Comparison of ENCODE assay signal across 8 cellular contexts in the genomic region with DNA sequence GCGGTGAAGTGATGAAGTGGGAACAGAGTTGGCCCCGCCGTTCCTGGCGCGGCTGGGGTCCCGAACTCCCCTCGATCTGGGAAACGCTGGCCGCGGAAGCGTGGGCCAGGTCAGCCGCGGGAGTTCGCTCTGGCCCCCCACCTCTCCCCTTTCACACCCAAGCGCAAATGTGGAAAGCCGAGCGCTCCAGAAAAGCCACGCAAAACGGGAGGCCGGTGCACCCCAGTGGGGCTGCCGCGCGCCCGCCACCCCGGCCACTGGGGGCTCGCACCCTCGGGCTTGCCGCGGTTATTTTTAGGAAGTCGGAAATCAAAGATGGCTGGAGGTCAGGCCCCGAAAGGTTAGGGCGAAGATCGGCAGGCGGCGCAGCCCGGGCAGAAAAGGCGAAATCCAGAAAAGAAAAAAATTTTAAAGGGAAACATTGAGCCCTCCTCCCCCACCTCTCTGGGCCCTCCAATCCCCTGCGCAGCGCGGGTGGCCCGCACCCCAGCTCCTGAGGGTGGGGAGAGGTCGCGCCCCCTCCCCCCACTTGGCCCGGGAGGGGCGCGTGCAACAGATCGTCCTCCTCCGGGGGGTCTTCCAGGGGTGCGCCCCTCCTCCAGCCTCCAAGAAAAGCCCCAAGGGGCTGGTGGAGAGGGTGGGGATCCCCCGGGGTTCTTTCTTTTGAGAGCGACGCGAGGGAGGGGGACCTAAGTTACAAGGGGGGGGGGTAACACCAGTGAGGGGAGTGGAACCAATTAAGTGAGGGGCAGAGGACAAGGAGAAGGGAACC. TPM values are rescaled to one million over a fixed set of nuclear protein-coding genes. Genes with fewer than 3 reads are reported as not detected.
DNase-seq lines count a peak whose midpoint lies in the region; ATAC-seq and TF ChIP-seq lines count a peak whose summit lies in the region.

No MANE protein-coding gene starts in this region.

- TF ChIP-seq CTCF in GM10266 (IDR thresholded peaks at IDR 0.05; ENCODE audit: control insufficient read depth, insufficient read depth, low read depth, missing control alignments) (no peak), RWPE2 (IDR thresholded peaks at IDR 0.05; ENCODE audit: poor library complexity, severe bottlenecking) (peak; percentile 70), foreskin fibroblast (IDR thresholded peaks at IDR 0.05; ENCODE audit: low read depth, low read length) (peak; percentile 21), omental fat pad (IDR thresholded peaks at IDR 0.05) (no peak)

- no peaks in the 10 kb centered on the region for H3K36me3 ChIP-seq in RWPE2 (ENCODE audit: low read depth)

- ATAC-seq in RWPE2 (ENCODE audit: low read depth) (peak; percentile 10; the same call in 1 of the 3 replicates), sciatic nerve (peak; percentile 10), HG02852 (IDR thresholded peaks at IDR 0.05; ENCODE audit: unreplicated experiment) (no peak), omental fat pad (ENCODE audit: low FRiP score) (no peak)

- no peak overlapping the region for H3K27ac ChIP-seq in RWPE2 (ENCODE audit: poor library complexity, severe bottlenecking)

- no peaks in the 10 kb centered on the region for H3K9me3 ChIP-seq in RWPE2 (ENCODE audit: severe bottlenecking)

- H3K27me3 ChIP-seq in RWPE2 (ENCODE audit: insufficient read depth, poor library complexity, severe bottlenecking), result no peaks in the 10 kb centered on the region

- H3K4me1 ChIP-seq in RWPE2 (ENCODE audit: insufficient read depth, poor library complexity, severe bottlenecking), result peaks cover 6% of the 10 kb centered on the region

- peak overlapping the region; percentile 44 for H3K4me3 ChIP-seq in RWPE2 (ENCODE audit: severe bottlenecking)
- peak overlapping the region; percentile 58 to 64 for H3K4me3 ChIP-seq in foreskin fibroblast (ENCODE audit: low read depth in 1 of 2, low read length in 2 of 2)

- DNase-seq in GM10266 (ENCODE audit: extremely low spot score) (peak; percentile 32), RWPE2 (ENCODE audit: low spot score) (no peak), foreskin fibroblast (peak in 1 of 2 donors; percentile 56), sciatic nerve (ENCODE audit: low spot score) (no peak), NCI-H2029 treated with DMSO at 0.1 percent for 48 hours (lab: John Stamatoyannopoulos, UW) (no peak), omental fat pad (ENCODE audit: low spot score) (no peak), globus pallidus (ENCODE audit: low spot score) (no peak)

- intact Hi-C loops in sciatic nerve (cut with DNase I), result no loop called here

RNA-seq across cellular contexts. Expression of gene SALL4, which starts 0.9 kb away (rescaled TPM):
- total RNA-seq in sciatic nerve, result 2.6 TPM
- under 1 TPM in 3 of 4 donors, not detected in 1; 0.09 to 0.24 (median 0.19) TPM for total RNA-seq in omental fat pad

RNA-seq across cellular contexts. Expression of gene ATP9A, which starts 33.2 kb away (rescaled TPM):
- total RNA-seq in sciatic nerve, result 42.8 TPM
- total RNA-seq in omental fat pad, result 100 to 1,000 TPM in 1 of 4 donors, 10 to 100 TPM in 3; 16.7 to 129 (median 55.0) TPM

Comparison
In these comparisons a context has a peak if more than half of its experiments do, and no peak if none do; other contexts are left out.
1. CTCF ChIP-seq: peak in RWPE2 (single experiment) and foreskin fibroblast (single experiment); none in GM10266 (single experiment) and omental fat pad (0 of 3).
2. ATAC-seq: peak in RWPE2 (single experiment) and sciatic nerve (single experiment); none in HG02852 (single experiment) and omental fat pad (single experiment).